16 cellular contexts compared by ENCODE assay signal in the genomic region with DNA sequence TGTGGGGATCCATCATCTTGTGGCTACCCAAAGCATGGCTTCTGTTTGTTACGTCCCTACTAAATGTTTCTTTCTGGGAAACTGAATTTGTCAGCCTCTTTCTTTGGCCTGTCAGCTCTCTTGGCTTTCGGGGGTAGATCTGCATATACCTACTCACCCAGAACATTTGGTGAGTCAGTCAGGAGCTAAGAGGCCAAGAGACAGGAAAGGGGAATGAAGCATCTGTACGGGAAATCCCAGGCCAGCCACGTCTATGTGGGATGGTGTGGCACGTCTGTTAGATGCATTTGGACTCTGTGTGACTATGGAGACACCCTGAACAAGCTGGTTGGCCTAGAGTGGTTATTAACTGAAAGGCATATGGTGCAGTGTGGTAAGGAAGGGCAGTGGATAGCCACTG. TPM values are rescaled to one million over a fixed set of nuclear protein-coding genes. Genes with fewer than 3 reads are reported as not detected.
DNase-seq lines count a peak whose midpoint lies in the region; ATAC-seq and TF ChIP-seq lines count a peak whose summit lies in the region.
"Had no signal": no experiment of that assay in that cellular context is flagged by ENCODE, and none has a peak within 500 bp of the region (broad histone marks: within the 10 kb centered on the region; RNA-seq: fewer than 3 reads in every experiment).

No MANE protein-coding gene starts in this region.

- H3K36me3 ChIP-seq in heart left ventricle, result no peaks in the 10 kb centered on the region
- H3K36me3 ChIP-seq: BLaER1, upper lobe of left lung had no signal

- whole genome bisulfite sequencing in heart left ventricle, 4 donors, result 66 to 73% (median 70%) methylated on average over 5 of the region's 5 CpGs

- H3K4me1 ChIP-seq in foreskin keratinocyte (no peaks in the 10 kb centered on the region), heart left ventricle (no peaks in the 10 kb centered on the region)
- H3K4me1 ChIP-seq: BLaER1, upper lobe of left lung had no signal

- no peak overlapping the region for H3K27ac ChIP-seq in foreskin keratinocyte
- no peak overlapping the region for H3K27ac ChIP-seq in heart left ventricle
- H3K27ac ChIP-seq: BLaER1, upper lobe of left lung had no signal

- ATAC-seq in GM21447 (IDR thresholded peaks at IDR 0.05; ENCODE audit: unreplicated experiment), result peak; percentile 83
- peak; percentile 58 for ATAC-seq in HG03469 (IDR thresholded peaks at IDR 0.05; ENCODE audit: unreplicated experiment)
- peak; percentile 55 for ATAC-seq in foreskin keratinocyte
- no peak for ATAC-seq in heart left ventricle
- ATAC-seq: left colon had no signal

- H3K9me3 ChIP-seq in heart left ventricle, result no peaks in the 10 kb centered on the region
- H3K9me3 ChIP-seq: upper lobe of left lung had no signal

- H3K27me3 ChIP-seq in foreskin keratinocyte (no peaks in the 10 kb centered on the region), heart left ventricle (no peaks in the 10 kb centered on the region)
- H3K27me3 ChIP-seq: BLaER1, upper lobe of left lung had no signal

- TF ChIP-seq CTCF in GM13976 (IDR thresholded peaks at IDR 0.05; ENCODE audit: borderline replicate concordance, control extremely low read depth, extremely low read depth, insufficient read depth, missing control alignments), result no peak
- no peak for TF ChIP-seq CTCF in foreskin keratinocyte (conservative IDR thresholded peaks at IDR 0.05)
- TF ChIP-seq CTCF in heart left ventricle (IDR thresholded peaks at IDR 0.05), result no peak

- TF ChIP-seq POLR2A in heart left ventricle (IDR thresholded peaks at IDR 0.05), result no peak

- intact Hi-C loops in heart left ventricle (cut with DNase I), result no loop called here

- DNase-seq in GM13976 (ENCODE audit: low spot score) (peak; percentile 4), foreskin keratinocyte (peak; percentile 1 to 12), HPDE6-E6E7 (ENCODE audit: extremely low spot score) (no peak), heart left ventricle (no peak), OCI-M2 (lab: John Stamatoyannopoulos, UW; ENCODE audit: unreplicated experiment) (no peak)
- DNase-seq: activated T-cell treated with anti-CD3 and anti-CD28 coated beads, Interleukin-2, amount 50 U/mL, for 48 hours; amniotic stem cell; head of caudate nucleus; left colon; SW 1271 had no signal

- no peak overlapping the region for H3K4me3 ChIP-seq in heart left ventricle
- H3K4me3 ChIP-seq: BLaER1, upper lobe of left lung had no signal

- in situ Hi-C loops in GM13976 (cut with MboI; ENCODE audit: low sequenced_read_pairs, unreplicated experiment), result no loop called here

RNA-seq across cellular contexts. Expression of a gene that starts 58.1 kb away (rescaled TPM):
- 0.18 and 0.20 TPM in 2 replicates for total RNA-seq in foreskin keratinocyte
- polyA plus RNA-seq in foreskin keratinocyte, result 0.04 and 0.10 TPM in 2 replicates
- total RNA-seq in heart left ventricle, result 10 to 100 TPM in 3 of 9 donors, 1 to 10 TPM in 6; 2.7 to 37.2 (median 5.2) TPM
- 1 to 10 TPM; 4.8 to 6.4 TPM for polyA plus RNA-seq in heart left ventricle
- total RNA-seq: NCI-H460 had no signal
- polyA plus RNA-seq: IgD-negative memory B cell had no signal

Comparison
In these comparisons a context has a peak if more than half of its experiments do, and no peak if none do; other contexts are left out.
1. DNase-seq: peak in GM13976 (single experiment) and foreskin keratinocyte (2 of 2); none in HPDE6-E6E7 (single experiment), heart left ventricle (0 of 5) and OCI-M2 (single experiment).
2. ATAC-seq: peak in GM21447 (single experiment), HG03469 (single experiment) and foreskin keratinocyte (single experiment); none in heart left ventricle (0 of 4).